In the genomic region with DNA sequence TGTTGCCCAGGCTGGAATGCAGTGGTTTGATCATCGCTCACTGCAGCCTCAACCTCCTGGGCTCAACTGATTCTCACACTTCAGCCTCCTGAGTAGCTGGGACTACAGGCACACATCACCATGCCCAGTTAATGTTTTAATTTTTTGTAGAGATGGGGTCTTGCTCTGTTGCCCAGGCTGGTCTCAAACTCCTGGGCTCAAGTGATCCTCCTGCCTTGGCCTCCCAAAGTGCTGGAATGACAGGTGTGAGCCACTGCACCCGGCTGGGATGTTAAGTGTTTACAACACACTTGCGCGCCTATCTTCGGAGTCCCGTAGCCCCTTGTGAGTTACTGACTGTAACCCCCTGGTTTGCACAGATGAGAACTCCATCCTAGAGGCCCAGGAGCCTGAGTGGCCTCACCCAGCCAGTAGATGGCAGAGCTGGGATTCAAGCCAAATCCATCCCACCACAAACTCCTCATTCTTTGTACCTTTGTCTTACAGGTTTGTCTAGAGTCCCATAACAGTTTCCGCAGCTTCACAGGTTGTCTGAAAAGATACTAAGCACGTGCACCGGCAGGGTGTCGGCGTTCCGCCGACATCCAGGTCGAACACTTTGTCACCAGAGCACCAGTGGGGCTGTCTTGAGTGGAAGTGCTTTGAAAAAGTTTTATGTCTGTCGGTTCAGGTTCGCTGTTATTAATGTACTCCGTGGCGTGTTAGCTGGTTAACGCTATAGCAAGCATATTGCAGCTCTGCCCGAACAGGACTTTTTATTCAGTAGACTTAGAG, we compare ENCODE assay signal across 10 cellular contexts. TPM values are rescaled to one million over a fixed set of nuclear protein-coding genes. Genes with fewer than 3 reads are reported as not detected.
DNase-seq lines count a peak whose midpoint lies in the region; ATAC-seq and TF ChIP-seq lines count a peak whose summit lies in the region.
"Had no signal": no experiment of that assay in that cellular context is flagged by ENCODE, and none has a peak within 500 bp of the region (broad histone marks: within the 10 kb centered on the region; RNA-seq: fewer than 3 reads in every experiment).

No MANE protein-coding gene starts in this region.

- peaks cover 21% of the 10 kb centered on the region for H3K4me1 ChIP-seq in cardiac muscle cell (ENCODE audit: low read depth)
- H3K4me1 ChIP-seq in right atrium auricular region: peaks cover 0 to 7% of the 10 kb centered on the region in 2 donors
- H3K4me1 ChIP-seq in thyroid gland: peaks cover 11 to 39% of the 10 kb centered on the region in 2 donors
- H3K4me1 ChIP-seq: Peyer's patch had no signal

- TF ChIP-seq CTCF in cardiac muscle cell (IDR thresholded peaks at IDR 0.05; ENCODE audit: low read depth, low read length) (peak; percentile 15), right atrium auricular region (IDR thresholded peaks at IDR 0.05) (no peak), LNCaP clone FGC (IDR thresholded peaks at IDR 0.05; ENCODE audit: control insufficient read depth, extremely low read depth, insufficient read depth) (0 out of 2 replicates have a peak, but pooled peaks have one; percentile 15), thyroid gland (IDR thresholded peaks at IDR 0.05) (peak in 1 of 6 experiments; percentile 12)

- no peaks in the 10 kb centered on the region for H3K27me3 ChIP-seq in cardiac muscle cell
- no peaks in the 10 kb centered on the region for H3K27me3 ChIP-seq in right atrium auricular region
- no peaks in the 10 kb centered on the region for H3K27me3 ChIP-seq in thyroid gland
- H3K27me3 ChIP-seq: Peyer's patch had no signal

- DNase-seq in cardiac muscle cell (ENCODE audit: low read depth in 1 of 2, low spot score in 1 of 2) (no peak), right atrium auricular region (ENCODE audit: low spot score) (no peak), LNCaP clone FGC (ENCODE audit: low read depth) (no peak), cerebellar cortex (ENCODE audit: low spot score) (peak; percentile 10), thyroid gland (peak in 1 of 2 donors; percentile 27), SIG-M5 (lab: John Stamatoyannopoulos, UW) (no peak), NOMO-1 treated with dmso at 0.1 percent for 144 hours (lab: John Stamatoyannopoulos, UW; ENCODE audit: unreplicated experiment) (no peak)

- WGBS in thyroid gland, 2 donors: 65 to 71% methylated on average over 17 to 20 of the region's 20 CpGs

- H3K4me3 ChIP-seq in cardiac muscle cell (no peak overlapping the region), right atrium auricular region (no peak overlapping the region), LNCaP clone FGC (ENCODE audit: low read depth, low read length) (no peak overlapping the region), thyroid gland (replicated peaks in 1 of 3) (no peak overlapping the region)
- H3K4me3 ChIP-seq: Peyer's patch had no signal

- ATAC-seq in GM21619 (IDR thresholded peaks at IDR 0.05; ENCODE audit: unreplicated experiment): no peak

- H3K27ac ChIP-seq in cardiac muscle cell (no peak overlapping the region), right atrium auricular region (no peak overlapping the region), thyroid gland (peak overlapping the region in 2 of 3 donors; percentile 14 to 19)
- H3K27ac ChIP-seq: Peyer's patch had no signal

- no peaks in the 10 kb centered on the region for H3K36me3 ChIP-seq in cardiac muscle cell
- H3K36me3 ChIP-seq in right atrium auricular region: no peaks in the 10 kb centered on the region
- H3K36me3 ChIP-seq in thyroid gland: no peaks in the 10 kb centered on the region
- H3K36me3 ChIP-seq: Peyer's patch had no signal

- H3K9me3 ChIP-seq in cardiac muscle cell (ENCODE audit: low read depth) (no peaks in the 10 kb centered on the region), right atrium auricular region (no peaks in the 10 kb centered on the region), thyroid gland (no peaks in the 10 kb centered on the region)
- H3K9me3 ChIP-seq: Peyer's patch had no signal

- intact Hi-C loops in thyroid gland (cut with DNase I): no loop called here

- no peak for TF ChIP-seq POLR2A in thyroid gland (IDR thresholded peaks at IDR 0.05)

RNA-seq across cellular contexts. Expression of gene MAG, which starts 14.7 kb away (rescaled TPM):
- 2.1 and 2.4 TPM in 2 replicates for total RNA-seq in cardiac muscle cell
- 1.2 and 1.3 TPM in 2 replicates for polyA plus RNA-seq in cardiac muscle cell
- total RNA-seq in right atrium auricular region: not detected
- total RNA-seq in thyroid gland: 10 to 100 TPM in 1 of 4 donors, 1 to 10 TPM in 2, not detected in 1; 1.7 to 19.2 (median 2.7) TPM
- polyA plus RNA-seq: esophagus had no signal

RNA-seq across cellular contexts. Expression of gene CD22, which starts 22.3 kb away (rescaled TPM):
- total RNA-seq in cardiac muscle cell (0.28 and 0.51 TPM in 2 replicates), right atrium auricular region (1 to 10 TPM in 1 of 2 donors, not detected in 1; 1.4 TPM), thyroid gland (10 to 100 TPM in 1 of 4 donors, 1 to 10 TPM in 2, under 1 TPM in 1; 0.68 to 18.4 (median 2.0) TPM)
- polyA plus RNA-seq in cardiac muscle cell: 0.50 TPM in 1 of 2 replicates, not detected in the other

RNA-seq across cellular contexts. Expression of gene HAMP, which starts 24.3 kb away (rescaled TPM):
- total RNA-seq in cardiac muscle cell (2.5 and 3.7 TPM in 2 replicates), right atrium auricular region (100 to 1,000 TPM in 1 of 2 donors, not detected in 1; 146 TPM), thyroid gland (not detected)
- 10.6 and 25.6 TPM in 2 replicates for polyA plus RNA-seq in cardiac muscle cell
- total RNA-seq: Peyer's patch had no signal

RNA-seq across cellular contexts. Expression of gene USF2, which starts 37.9 kb away (rescaled TPM):
- total RNA-seq in cardiac muscle cell: 210 and 235 TPM in 2 replicates
- polyA plus RNA-seq in cardiac muscle cell: 27.9 and 31.7 TPM in 2 replicates
- 100 to 1,000 TPM; 130 to 180 TPM for total RNA-seq in right atrium auricular region
- total RNA-seq in thyroid gland: 100 to 1,000 TPM in 3 of 4 donors, 10 to 100 TPM in 1; 98.9 to 133 (median 126) TPM

RNA-seq across cellular contexts. Expression of gene FFAR1, which starts 41.0 kb away (rescaled TPM):
- not detected in 2 replicates for total RNA-seq in cardiac muscle cell
- polyA plus RNA-seq in cardiac muscle cell: 0.11 TPM in 1 of 2 replicates, not detected in the other
- total RNA-seq in right atrium auricular region: not detected
- total RNA-seq in thyroid gland: not detected
- polyA plus RNA-seq: esophagus had no signal

Comparison
In these comparisons a context has a peak if more than half of its experiments do, and no peak if none do; other contexts are left out.
1. CTCF ChIP-seq: peak in cardiac muscle cell (single experiment) and LNCaP clone FGC (single experiment); none in right atrium auricular region (0 of 2).
2. H3K27ac ChIP-seq: peak in thyroid gland (2 of 3); none in cardiac muscle cell (single experiment) and right atrium auricular region (0 of 2).